8 cellular contexts compared by ENCODE assay signal in genomic region chr14:99971929-99972747, GRCh38.
DNase-seq lines count a peak whose midpoint lies in the region; ATAC-seq lines count a peak whose summit lies in the region.

No MANE protein-coding gene starts in this region.

- H3K4me3 Mint-ChIP-seq in dendritic cell treated with granulocyte-macrophage colony-stimulating factor and Interleukin-4, amounts not matched to agents 40 ng/mL and 50 ng/mL, for 4 days: peak overlapping the region; percentile 82

- peaks cover 13% of the 10 kb centered on the region for H3K36me3 ChIP-seq in SK-N-MC (ENCODE audit: insufficient read depth, low read length)
- H3K36me3 ChIP-seq in muscle layer of duodenum (ENCODE audit: control insufficient read depth in 1 of 2, insufficient read depth in 2 of 2, low read length in 2 of 2): no peaks in the 10 kb centered on the region
- H3K36me3 ChIP-seq in urinary bladder (ENCODE audit: insufficient read depth): no peaks in the 10 kb centered on the region

- H3K9ac ChIP-seq in SK-N-MC (ENCODE audit: insufficient read length): peak overlapping the region; percentile 76

- peaks cover 0 to 10% of the 10 kb centered on the region in 2 donors for H3K4me1 ChIP-seq in muscle layer of duodenum (ENCODE audit: control insufficient read depth in 1 of 2, insufficient read depth in 2 of 2, low read length in 2 of 2)
- H3K4me1 ChIP-seq in urinary bladder (ENCODE audit: insufficient read depth): no peaks in the 10 kb centered on the region

- H3K27me3 Mint-ChIP-seq in dendritic cell treated with granulocyte-macrophage colony-stimulating factor and Interleukin-4, amounts not matched to agents 40 ng/mL and 50 ng/mL, for 4 days: peaks cover 46% of the 10 kb centered on the region

- ATAC-seq in HG03066 (IDR thresholded peaks at IDR 0.05; ENCODE audit: low read depth, unreplicated experiment): peak; percentile 22

- H3K27ac ChIP-seq in SK-N-MC (no peak overlapping the region), muscle layer of duodenum (ENCODE audit: low read length) (peak overlapping the region; percentile 10), urinary bladder (ENCODE audit: low read depth) (no peak overlapping the region)

- intact Hi-C loops in dendritic cell treated with granulocyte-macrophage colony-stimulating factor and Interleukin-4, amounts not matched to agents 40 ng/mL and 50 ng/mL, for 4 days (cut with micrococcal nuclease): no loop called here

- no peaks in the 10 kb centered on the region for H3K36me3 Mint-ChIP-seq in dendritic cell treated with granulocyte-macrophage colony-stimulating factor and Interleukin-4, amounts not matched to agents 40 ng/mL and 50 ng/mL, for 4 days (ENCODE audit: low read depth)

- under 1% methylated on average over 81 of the region's 81 CpGs for WGBS in urinary bladder

- H3K9me3 ChIP-seq in SK-N-MC (ENCODE audit: low read depth, low read length) (peaks cover 12% of the 10 kb centered on the region; the same call in 1 of the 2 replicates), muscle layer of duodenum (ENCODE audit: control insufficient read depth in 1 of 2, low read length in 2 of 2) (peaks cover 0 to 10% of the 10 kb centered on the region in 2 donors)

- peak overlapping the region; percentile 76 for H3K27ac Mint-ChIP-seq in dendritic cell treated with granulocyte-macrophage colony-stimulating factor and Interleukin-4, amounts not matched to agents 40 ng/mL and 50 ng/mL, for 4 days

- peaks cover 9% of the 10 kb centered on the region for H3K4me1 Mint-ChIP-seq in dendritic cell treated with granulocyte-macrophage colony-stimulating factor and Interleukin-4, amounts not matched to agents 40 ng/mL and 50 ng/mL, for 4 days (ENCODE audit: low read depth)

- no peaks in the 10 kb centered on the region for H3K9me3 Mint-ChIP-seq in dendritic cell treated with granulocyte-macrophage colony-stimulating factor and Interleukin-4, amounts not matched to agents 40 ng/mL and 50 ng/mL, for 4 days

- DNase-seq in NCI-H1417 (lab: John Stamatoyannopoulos, UW) (peak; percentile 40 to 77 (median 74)), NCI-H1417 treated with DMSO at 0.1 percent for 48 hours (lab: John Stamatoyannopoulos, UW) (no peak), SK-N-MC (ENCODE audit: low read depth, low spot score) (no peak), anterior cingulate cortex (lab: John Stamatoyannopoulos, UW) (no peak)

- H3K4me3 ChIP-seq in SK-N-MC (peak overlapping the region; percentile 92), muscle layer of duodenum (ENCODE audit: low read depth in 1 of 2, low read length in 2 of 2) (peak overlapping the region; percentile 80 to 92), urinary bladder (ENCODE audit: low read depth, low read length) (peak overlapping the region; percentile 97)

- H3K27me3 ChIP-seq in muscle layer of duodenum (ENCODE audit: low read depth, low read length): no peaks in the 10 kb centered on the region

Comparison
In these comparisons a context has a peak if more than half of its experiments do, and no peak if none do; other contexts are left out.
1. DNase-seq: peak in NCI-H1417 (3 of 3); none in NCI-H1417 treated with DMSO at 0.1 percent for 48 hours (single experiment), SK-N-MC (single experiment) and anterior cingulate cortex (0 of 58).
2. Peak in every context shown above with its lines, with median percentiles within 50 percentile points of each other: H3K4me3 ChIP-seq.